1 cellular context compared by ENCODE assay signal in the genomic region with DNA sequence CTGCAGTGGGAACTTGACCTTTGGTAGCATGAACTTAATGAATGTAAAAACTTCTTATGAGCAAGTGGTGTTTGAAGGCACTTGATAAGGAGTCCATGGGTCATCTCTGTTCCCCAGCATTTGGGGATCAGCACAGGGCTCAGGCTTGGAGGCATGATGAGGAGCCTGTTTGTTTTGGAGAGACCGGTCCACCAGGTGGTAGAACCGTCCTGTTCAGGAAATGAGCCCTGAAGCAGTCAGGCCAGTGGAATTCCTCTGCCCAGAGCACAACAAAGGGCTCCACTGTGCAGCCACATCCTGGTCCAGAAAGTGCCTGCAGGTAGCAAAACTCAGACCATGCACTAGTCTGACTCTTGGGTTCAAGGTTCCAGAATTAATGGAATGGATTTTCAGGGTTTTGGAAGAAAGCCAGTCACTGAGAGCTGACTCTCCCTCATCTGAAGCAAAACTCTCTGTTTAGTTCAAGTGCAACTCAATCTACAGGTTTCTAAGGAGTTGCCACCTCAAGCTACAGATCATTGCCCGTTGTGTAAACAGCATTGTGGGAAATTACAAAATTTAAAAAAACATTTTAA.
A peak's percentile ranks its signal among the peaks of the same experiment; 100 is the strongest.
TF ChIP-seq lines count a peak whose summit lies in the region.

No MANE protein-coding gene starts in this region.

TF ChIP-seq in HepG2, 621 proteins besides CTCF, POLR2A, EP300 and RAD21 (continued from another document and continues in another):
- TF ChIP-seq, protein P1, sequence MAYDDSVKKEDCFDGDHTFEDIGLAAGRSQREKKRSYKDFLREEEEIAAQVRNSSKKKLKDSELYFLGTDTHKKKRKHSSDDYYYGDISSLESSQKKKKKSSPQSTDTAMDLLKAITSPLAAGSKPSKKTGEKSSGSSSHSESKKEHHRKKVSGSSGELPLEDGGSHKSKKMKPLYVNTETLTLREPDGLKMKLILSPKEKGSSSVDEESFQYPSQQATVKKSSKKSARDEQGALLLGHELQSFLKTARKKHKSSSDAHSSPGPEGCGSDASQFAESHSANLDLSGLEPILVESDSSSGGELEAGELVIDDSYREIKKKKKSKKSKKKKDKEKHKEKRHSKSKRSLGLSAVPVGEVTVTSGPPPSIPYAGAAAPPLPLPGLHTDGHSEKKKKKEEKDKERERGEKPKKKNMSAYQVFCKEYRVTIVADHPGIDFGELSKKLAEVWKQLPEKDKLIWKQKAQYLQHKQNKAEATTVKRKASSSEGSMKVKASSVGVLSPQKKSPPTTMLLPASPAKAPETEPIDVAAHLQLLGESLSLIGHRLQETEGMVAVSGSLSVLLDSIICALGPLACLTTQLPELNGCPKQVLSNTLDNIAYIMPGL (CRISPR knock-in tag; IDR thresholded peaks at IDR 0.05; ENCODE audit: borderline replicate concordance in 1 of 2, low read depth in 1 of 2) = peak; percentile 60 to 85; a peak in 3 of 4 replicates
- TF ChIP-seq, protein P2, sequence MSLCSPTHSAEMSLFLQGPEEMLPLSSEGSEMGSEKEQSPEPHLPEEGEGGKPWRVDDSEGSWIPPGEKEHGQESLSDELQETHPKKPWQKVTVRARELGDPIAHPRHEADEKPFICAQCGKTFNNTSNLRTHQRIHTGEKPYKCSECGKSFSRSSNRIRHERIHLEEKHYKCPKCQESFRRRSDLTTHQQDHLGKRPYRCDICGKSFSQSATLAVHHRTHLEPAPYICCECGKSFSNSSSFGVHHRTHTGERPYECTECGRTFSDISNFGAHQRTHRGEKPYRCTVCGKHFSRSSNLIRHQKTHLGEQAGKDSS (CRISPR knock-in tag; IDR thresholded peaks at IDR 0.05; ENCODE audit: borderline replicate concordance, low read depth) = peak; percentile 89; the same call in 1 of the 2 replicates
- TF ChIP-seq ZNF136 (CRISPR knock-in tag; IDR thresholded peaks at IDR 0.05; ENCODE audit: low read depth) = no peak
- TF ChIP-seq SOX6 (IDR thresholded peaks at IDR 0.05) = no peak
- peak; percentile 93 for TF ChIP-seq SOX6 (CRISPR knock-in tag; IDR thresholded peaks at IDR 0.05)
- TF ChIP-seq ZNF564 (CRISPR knock-in tag; IDR thresholded peaks at IDR 0.05) = peak; percentile 83; the same call in 1 of the 2 replicates
- TF ChIP-seq TCF7 (IDR thresholded peaks at IDR 0.05; ENCODE audit: low read depth) = peak; percentile 41; the same call in 1 of the 2 replicates
- peak; percentile 79; the same call in 1 of the 2 replicates for TF ChIP-seq CCDC6 (CRISPR knock-in tag; IDR thresholded peaks at IDR 0.05)
- TF ChIP-seq, protein P3, sequence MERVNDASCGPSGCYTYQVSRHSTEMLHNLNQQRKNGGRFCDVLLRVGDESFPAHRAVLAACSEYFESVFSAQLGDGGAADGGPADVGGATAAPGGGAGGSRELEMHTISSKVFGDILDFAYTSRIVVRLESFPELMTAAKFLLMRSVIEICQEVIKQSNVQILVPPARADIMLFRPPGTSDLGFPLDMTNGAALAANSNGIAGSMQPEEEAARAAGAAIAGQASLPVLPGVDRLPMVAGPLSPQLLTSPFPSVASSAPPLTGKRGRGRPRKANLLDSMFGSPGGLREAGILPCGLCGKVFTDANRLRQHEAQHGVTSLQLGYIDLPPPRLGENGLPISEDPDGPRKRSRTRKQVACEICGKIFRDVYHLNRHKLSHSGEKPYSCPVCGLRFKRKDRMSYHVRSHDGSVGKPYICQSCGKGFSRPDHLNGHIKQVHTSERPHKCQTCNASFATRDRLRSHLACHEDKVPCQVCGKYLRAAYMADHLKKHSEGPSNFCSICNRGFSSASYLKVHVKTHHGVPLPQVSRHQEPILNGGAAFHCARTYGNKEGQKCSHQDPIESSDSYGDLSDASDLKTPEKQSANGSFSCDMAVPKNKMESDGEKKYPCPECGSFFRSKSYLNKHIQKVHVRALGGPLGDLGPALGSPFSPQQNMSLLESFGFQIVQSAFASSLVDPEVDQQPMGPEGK (CRISPR knock-in tag; IDR thresholded peaks at IDR 0.05) = peak; percentile 60
- TF ChIP-seq ZBTB38 (CRISPR knock-in tag; IDR thresholded peaks at IDR 0.05) = peak; percentile 29; the same call in 1 of the 2 replicates
- TF ChIP-seq ZEB1 (IDR thresholded peaks at IDR 0.05; ENCODE audit: insufficient replicate concordance, low read depth) = peak; percentile 94
- peak; percentile 75 for TF ChIP-seq ZNF317 (CRISPR knock-in tag; IDR thresholded peaks at IDR 0.05)
- TF ChIP-seq, protein P4, sequence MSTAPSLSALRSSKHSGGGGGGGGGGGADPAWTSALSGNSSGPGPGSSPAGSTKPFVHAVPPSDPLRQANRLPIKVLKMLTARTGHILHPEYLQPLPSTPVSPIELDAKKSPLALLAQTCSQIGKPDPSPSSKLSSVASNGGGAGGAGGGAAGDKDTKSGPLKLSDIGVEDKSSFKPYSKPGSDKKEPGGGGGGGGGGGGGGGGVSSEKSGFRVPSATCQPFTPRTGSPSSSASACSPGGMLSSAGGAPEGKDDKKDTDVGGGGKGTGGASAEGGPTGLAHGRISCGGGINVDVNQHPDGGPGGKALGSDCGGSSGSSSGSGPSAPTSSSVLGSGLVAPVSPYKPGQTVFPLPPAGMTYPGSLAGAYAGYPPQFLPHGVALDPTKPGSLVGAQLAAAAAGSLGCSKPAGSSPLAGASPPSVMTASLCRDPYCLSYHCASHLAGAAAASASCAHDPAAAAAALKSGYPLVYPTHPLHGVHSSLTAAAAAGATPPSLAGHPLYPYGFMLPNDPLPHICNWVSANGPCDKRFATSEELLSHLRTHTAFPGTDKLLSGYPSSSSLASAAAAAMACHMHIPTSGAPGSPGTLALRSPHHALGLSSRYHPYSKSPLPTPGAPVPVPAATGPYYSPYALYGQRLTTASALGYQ (CRISPR knock-in tag; IDR thresholded peaks at IDR 0.05) = peak; percentile 70; the same call in 1 of the 2 replicates
- peak; percentile 66; the same call in 1 of the 2 replicates for TF ChIP-seq MEIS1 (CRISPR knock-in tag; IDR thresholded peaks at IDR 0.05; ENCODE audit: borderline replicate concordance)
- TF ChIP-seq AGO1 (IDR thresholded peaks at IDR 0.05; ENCODE audit: low read depth, low read length, poor library complexity, severe bottlenecking) = no peak
- TF ChIP-seq HNF4G (IDR thresholded peaks at IDR 0.05; ENCODE audit: borderline replicate concordance, low read depth, low read length) = peak; percentile 81
- peak; percentile 82; the same call in 1 of the 2 replicates for TF ChIP-seq HNF4G (CRISPR knock-in tag; IDR thresholded peaks at IDR 0.05; ENCODE audit: borderline replicate concordance, low read depth)
- TF ChIP-seq, protein P5, sequence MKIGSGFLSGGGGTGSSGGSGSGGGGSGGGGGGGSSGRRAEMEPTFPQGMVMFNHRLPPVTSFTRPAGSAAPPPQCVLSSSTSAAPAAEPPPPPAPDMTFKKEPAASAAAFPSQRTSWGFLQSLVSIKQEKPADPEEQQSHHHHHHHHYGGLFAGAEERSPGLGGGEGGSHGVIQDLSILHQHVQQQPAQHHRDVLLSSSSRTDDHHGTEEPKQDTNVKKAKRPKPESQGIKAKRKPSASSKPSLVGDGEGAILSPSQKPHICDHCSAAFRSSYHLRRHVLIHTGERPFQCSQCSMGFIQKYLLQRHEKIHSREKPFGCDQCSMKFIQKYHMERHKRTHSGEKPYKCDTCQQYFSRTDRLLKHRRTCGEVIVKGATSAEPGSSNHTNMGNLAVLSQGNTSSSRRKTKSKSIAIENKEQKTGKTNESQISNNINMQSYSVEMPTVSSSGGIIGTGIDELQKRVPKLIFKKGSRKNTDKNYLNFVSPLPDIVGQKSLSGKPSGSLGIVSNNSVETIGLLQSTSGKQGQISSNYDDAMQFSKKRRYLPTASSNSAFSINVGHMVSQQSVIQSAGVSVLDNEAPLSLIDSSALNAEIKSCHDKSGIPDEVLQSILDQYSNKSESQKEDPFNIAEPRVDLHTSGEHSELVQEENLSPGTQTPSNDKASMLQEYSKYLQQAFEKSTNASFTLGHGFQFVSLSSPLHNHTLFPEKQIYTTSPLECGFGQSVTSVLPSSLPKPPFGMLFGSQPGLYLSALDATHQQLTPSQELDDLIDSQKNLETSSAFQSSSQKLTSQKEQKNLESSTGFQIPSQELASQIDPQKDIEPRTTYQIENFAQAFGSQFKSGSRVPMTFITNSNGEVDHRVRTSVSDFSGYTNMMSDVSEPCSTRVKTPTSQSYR (CRISPR knock-in tag; IDR thresholded peaks at IDR 0.05; ENCODE audit: borderline replicate concordance) = peak; percentile 50; the same call in 1 of the 2 replicates
- TF ChIP-seq JUN (CRISPR knock-in tag; IDR thresholded peaks at IDR 0.05) = peak; percentile 81; the same call in 1 of the 2 replicates
- TF ChIP-seq, protein P6, sequence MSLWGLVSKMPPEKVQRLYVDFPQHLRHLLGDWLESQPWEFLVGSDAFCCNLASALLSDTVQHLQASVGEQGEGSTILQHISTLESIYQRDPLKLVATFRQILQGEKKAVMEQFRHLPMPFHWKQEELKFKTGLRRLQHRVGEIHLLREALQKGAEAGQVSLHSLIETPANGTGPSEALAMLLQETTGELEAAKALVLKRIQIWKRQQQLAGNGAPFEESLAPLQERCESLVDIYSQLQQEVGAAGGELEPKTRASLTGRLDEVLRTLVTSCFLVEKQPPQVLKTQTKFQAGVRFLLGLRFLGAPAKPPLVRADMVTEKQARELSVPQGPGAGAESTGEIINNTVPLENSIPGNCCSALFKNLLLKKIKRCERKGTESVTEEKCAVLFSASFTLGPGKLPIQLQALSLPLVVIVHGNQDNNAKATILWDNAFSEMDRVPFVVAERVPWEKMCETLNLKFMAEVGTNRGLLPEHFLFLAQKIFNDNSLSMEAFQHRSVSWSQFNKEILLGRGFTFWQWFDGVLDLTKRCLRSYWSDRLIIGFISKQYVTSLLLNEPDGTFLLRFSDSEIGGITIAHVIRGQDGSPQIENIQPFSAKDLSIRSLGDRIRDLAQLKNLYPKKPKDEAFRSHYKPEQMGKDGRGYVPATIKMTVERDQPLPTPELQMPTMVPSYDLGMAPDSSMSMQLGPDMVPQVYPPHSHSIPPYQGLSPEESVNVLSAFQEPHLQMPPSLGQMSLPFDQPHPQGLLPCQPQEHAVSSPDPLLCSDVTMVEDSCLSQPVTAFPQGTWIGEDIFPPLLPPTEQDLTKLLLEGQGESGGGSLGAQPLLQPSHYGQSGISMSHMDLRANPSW (CRISPR knock-in tag; IDR thresholded peaks at IDR 0.05; ENCODE audit: borderline replicate concordance) = 0 out of 2 replicates have a peak, but pooled peaks have one; percentile 52
- peak; percentile 48 for TF ChIP-seq ASH2L (IDR thresholded peaks at IDR 0.05; ENCODE audit: insufficient read length, low read depth, low read length)
- TF ChIP-seq RBAK (CRISPR knock-in tag; IDR thresholded peaks at IDR 0.05) = peak; percentile 72; the same call in 1 of the 2 replicates
- TF ChIP-seq, protein P7, sequence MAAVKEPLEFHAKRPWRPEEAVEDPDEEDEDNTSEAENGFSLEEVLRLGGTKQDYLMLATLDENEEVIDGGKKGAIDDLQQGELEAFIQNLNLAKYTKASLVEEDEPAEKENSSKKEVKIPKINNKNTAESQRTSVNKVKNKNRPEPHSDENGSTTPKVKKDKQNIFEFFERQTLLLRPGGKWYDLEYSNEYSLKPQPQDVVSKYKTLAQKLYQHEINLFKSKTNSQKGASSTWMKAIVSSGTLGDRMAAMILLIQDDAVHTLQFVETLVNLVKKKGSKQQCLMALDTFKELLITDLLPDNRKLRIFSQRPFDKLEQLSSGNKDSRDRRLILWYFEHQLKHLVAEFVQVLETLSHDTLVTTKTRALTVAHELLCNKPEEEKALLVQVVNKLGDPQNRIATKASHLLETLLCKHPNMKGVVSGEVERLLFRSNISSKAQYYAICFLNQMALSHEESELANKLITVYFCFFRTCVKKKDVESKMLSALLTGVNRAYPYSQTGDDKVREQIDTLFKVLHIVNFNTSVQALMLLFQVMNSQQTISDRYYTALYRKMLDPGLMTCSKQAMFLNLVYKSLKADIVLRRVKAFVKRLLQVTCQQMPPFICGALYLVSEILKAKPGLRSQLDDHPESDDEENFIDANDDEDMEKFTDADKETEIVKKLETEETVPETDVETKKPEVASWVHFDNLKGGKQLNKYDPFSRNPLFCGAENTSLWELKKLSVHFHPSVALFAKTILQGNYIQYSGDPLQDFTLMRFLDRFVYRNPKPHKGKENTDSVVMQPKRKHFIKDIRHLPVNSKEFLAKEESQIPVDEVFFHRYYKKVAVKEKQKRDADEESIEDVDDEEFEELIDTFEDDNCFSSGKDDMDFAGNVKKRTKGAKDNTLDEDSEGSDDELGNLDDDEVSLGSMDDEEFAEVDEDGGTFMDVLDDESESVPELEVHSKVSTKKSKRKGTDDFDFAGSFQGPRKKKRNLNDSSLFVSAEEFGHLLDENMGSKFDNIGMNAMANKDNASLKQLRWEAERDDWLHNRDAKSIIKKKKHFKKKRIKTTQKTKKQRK (IDR thresholded peaks at IDR 0.05; ENCODE audit: low read length) = no peak
- TF ChIP-seq, protein P8, sequence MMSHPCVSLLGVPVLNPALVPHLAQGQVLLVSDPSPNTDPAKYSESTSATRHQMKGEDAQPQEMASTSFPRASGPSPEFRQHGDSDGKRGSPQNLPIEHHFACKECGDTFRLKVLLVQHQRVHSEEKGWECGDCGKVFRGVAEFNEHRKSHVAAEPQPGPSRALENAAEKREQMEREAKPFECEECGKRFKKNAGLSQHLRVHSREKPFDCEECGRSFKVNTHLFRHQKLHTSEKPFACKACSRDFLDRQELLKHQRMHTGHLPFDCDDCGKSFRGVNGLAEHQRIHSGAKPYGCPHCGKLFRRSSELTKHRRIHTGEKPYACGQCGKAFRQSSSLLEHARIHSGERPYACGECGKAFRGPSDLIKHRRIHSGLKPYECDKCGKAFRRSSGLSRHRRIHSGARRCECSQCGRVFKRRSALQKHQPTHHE (CRISPR knock-in tag; IDR thresholded peaks at IDR 0.05; ENCODE audit: borderline replicate concordance) = no peak; the same call in 1 of the 2 replicates
- no peak for TF ChIP-seq PRPF4 (IDR thresholded peaks at IDR 0.05; ENCODE audit: low read depth, low read length, poor library complexity, severe bottlenecking)
- TF ChIP-seq, protein P9, sequence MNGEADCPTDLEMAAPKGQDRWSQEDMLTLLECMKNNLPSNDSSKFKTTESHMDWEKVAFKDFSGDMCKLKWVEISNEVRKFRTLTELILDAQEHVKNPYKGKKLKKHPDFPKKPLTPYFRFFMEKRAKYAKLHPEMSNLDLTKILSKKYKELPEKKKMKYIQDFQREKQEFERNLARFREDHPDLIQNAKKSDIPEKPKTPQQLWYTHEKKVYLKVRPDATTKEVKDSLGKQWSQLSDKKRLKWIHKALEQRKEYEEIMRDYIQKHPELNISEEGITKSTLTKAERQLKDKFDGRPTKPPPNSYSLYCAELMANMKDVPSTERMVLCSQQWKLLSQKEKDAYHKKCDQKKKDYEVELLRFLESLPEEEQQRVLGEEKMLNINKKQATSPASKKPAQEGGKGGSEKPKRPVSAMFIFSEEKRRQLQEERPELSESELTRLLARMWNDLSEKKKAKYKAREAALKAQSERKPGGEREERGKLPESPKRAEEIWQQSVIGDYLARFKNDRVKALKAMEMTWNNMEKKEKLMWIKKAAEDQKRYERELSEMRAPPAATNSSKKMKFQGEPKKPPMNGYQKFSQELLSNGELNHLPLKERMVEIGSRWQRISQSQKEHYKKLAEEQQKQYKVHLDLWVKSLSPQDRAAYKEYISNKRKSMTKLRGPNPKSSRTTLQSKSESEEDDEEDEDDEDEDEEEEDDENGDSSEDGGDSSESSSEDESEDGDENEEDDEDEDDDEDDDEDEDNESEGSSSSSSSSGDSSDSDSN (CRISPR knock-in tag; IDR thresholded peaks at IDR 0.05) = peak; percentile 94
- TF ChIP-seq KAT7 (CRISPR knock-in tag; IDR thresholded peaks at IDR 0.05; ENCODE audit: borderline replicate concordance) = 0 out of 2 replicates have a peak, but pooled peaks have one; percentile 62
- TF ChIP-seq KDM6A (CRISPR knock-in tag; IDR thresholded peaks at IDR 0.05; ENCODE audit: low read depth) = 0 out of 2 replicates have a peak, but pooled peaks have one; percentile 45
- peak; percentile 98 for TF ChIP-seq HDAC2 (CRISPR knock-in tag; IDR thresholded peaks at IDR 0.05)
- TF ChIP-seq GLI4 (CRISPR knock-in tag; IDR thresholded peaks at IDR 0.05; ENCODE audit: borderline replicate concordance) = no peak
- TF ChIP-seq HCFC1 (IDR thresholded peaks at IDR 0.05; ENCODE audit: low read depth, low read length) = 0 out of 2 replicates have a peak, but pooled peaks have one; percentile 12
